In the genomic region with DNA sequence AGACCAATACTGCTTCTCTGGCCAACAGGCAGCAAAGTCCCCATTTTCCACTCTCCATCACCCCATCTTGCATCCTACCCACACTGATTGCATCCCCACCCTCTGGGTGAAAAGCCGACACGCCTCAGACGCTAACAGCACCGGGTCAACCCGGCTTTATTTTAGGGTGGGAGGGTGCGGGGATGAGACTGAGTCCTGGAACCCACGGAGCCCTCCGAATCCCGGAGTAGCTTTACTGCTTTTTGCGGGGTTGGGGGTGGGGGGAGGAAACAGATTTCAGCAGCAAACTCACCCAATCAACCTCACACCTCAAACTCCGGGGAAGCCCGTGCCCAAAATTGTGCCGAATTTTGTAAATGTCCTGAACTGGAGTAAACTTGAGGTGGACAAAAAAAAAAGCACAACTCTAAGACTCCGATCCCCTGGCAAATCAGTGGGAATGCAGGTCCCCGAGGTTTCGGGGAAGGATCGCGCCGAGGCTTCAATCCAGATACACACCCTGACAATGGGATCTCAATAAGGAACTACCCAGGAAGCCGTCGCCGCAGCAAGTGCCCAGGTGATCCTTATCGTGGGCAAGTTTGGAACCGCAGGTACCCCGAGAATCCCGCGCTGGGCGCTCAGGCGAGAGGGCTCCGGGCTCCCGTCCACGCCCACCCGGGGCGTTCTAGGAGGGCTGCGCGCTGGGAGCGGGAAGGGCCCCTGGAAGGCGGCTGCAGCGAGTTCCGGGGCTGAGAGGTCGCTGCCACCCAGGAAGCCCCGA, we compare ENCODE assay signal across 7 cellular contexts. TPM values are rescaled to one million over a fixed set of nuclear protein-coding genes. Genes with fewer than 3 reads are reported as not detected.
DNase-seq lines count a peak whose midpoint lies in the region; FAIRE-seq and TF ChIP-seq lines count a peak whose summit lies in the region.

No MANE protein-coding gene starts in this region.

- H3K9me3 ChIP-seq in NT2/D1 (ENCODE audit: insufficient read depth, low read length) (no peaks in the 10 kb centered on the region), uterus (no peaks in the 10 kb centered on the region)

- TF ChIP-seq CTCF in cardiac fibroblast (IDR thresholded peaks at IDR 0.05; ENCODE audit: low read depth, low read length) (no peak), uterus (IDR thresholded peaks at IDR 0.05) (no peak)

- no CpG with 5 or more reads among the region's 42 CpGs for WGBS in mesendoderm (ENCODE audit: extremely low coverage, insufficient coverage, low lambda C conversion rate)

- H3K27me3 ChIP-seq in NT2/D1 (ENCODE audit: insufficient read depth, insufficient read length), result peaks cover 33% of the 10 kb centered on the region
- H3K27me3 ChIP-seq in mesendoderm (ENCODE audit: insufficient read depth, low read length, poor library complexity), result peaks cover 7% of the 10 kb centered on the region
- no peaks in the 10 kb centered on the region for H3K27me3 ChIP-seq in uterus

- no peaks in the 10 kb centered on the region for H3K79me2 ChIP-seq in mesendoderm (ENCODE audit: control insufficient read depth, insufficient read depth, low read length)

- peak overlapping the region; percentile 86 for H3K56ac ChIP-seq in mesendoderm (ENCODE audit: low read length)

- peak overlapping the region; percentile 90 for H3K4me2 ChIP-seq in mesendoderm (ENCODE audit: low read length)

- peak; percentile 40 for FAIRE-seq in GM19239 (lab: Jason Lieb, UNC)

- H3K9ac ChIP-seq in NT2/D1 (ENCODE audit: insufficient read length, low read depth) (peak overlapping the region; percentile 85), mesendoderm (ENCODE audit: low read length) (peak overlapping the region; percentile 86)

- no peak overlapping the region for H2BK120ac ChIP-seq in mesendoderm (ENCODE audit: low read depth, low read length)

- DNase-seq in GM19239 (ENCODE audit: insufficient read length, low spot score), result no peak
- DNase-seq in NT2/D1 (ENCODE audit: low read depth, low spot score), result no peak
- DNase-seq in cardiac fibroblast (ENCODE audit: low read depth in 2 of 2), result peak in 1 of 2 donors; percentile 12
- peak; percentile 19 for DNase-seq in mesendoderm
- DNase-seq in uterus, result no peak
- no peak for DNase-seq in central memory CD4-positive, alpha-beta T cell
- DNase-seq in retina, result no peak

- H3K23ac ChIP-seq in mesendoderm (ENCODE audit: low read length), result no peak overlapping the region

- H3K18ac ChIP-seq in mesendoderm (ENCODE audit: low read length), result peak overlapping the region; percentile 23

- H3K4ac ChIP-seq in mesendoderm (ENCODE audit: low read depth, low read length), result no peak overlapping the region

- no peak overlapping the region for H4K8ac ChIP-seq in mesendoderm (ENCODE audit: low read depth, low read length)

- H3K4me3 ChIP-seq in NT2/D1 (ENCODE audit: insufficient read length, low read depth) (peak overlapping the region; percentile 71), cardiac fibroblast (replicated peaks in 1 of 2; ENCODE audit: low read depth in 2 of 2, low read length in 2 of 2) (peak overlapping the region; percentile 79 to 83), mesendoderm (ENCODE audit: low read length) (peak overlapping the region; percentile 63), uterus (peak overlapping the region; percentile 44 to 60)

- H3K27ac ChIP-seq in mesendoderm (ENCODE audit: low read depth, low read length), result no peak overlapping the region
- H3K27ac ChIP-seq in uterus, result peak overlapping the region; percentile 67 to 70

- no peak overlapping the region for H2BK5ac ChIP-seq in mesendoderm (ENCODE audit: low read length)

- H3K4me1 ChIP-seq in NT2/D1 (ENCODE audit: insufficient read depth, insufficient read length) (no peaks in the 10 kb centered on the region), mesendoderm (ENCODE audit: control insufficient read depth, low read depth, low read length) (no peaks in the 10 kb centered on the region), uterus (no peaks in the 10 kb centered on the region)

- no peak overlapping the region for H2AK5ac ChIP-seq in mesendoderm (ENCODE audit: low read length)

- intact Hi-C loops in uterus (cut with DNase I; ENCODE audit: low total_unique reads), result no loop called here

- no peak for TF ChIP-seq POLR2A in uterus (IDR thresholded peaks at IDR 0.05)

- no peak overlapping the region for H4K5ac ChIP-seq in mesendoderm (ENCODE audit: low read length)

- no peaks in the 10 kb centered on the region for H3K79me1 ChIP-seq in mesendoderm (ENCODE audit: low read length)

- no peak overlapping the region for H2BK15ac ChIP-seq in mesendoderm (replicated peaks; ENCODE audit: low read depth)

- H3K36me3 ChIP-seq in NT2/D1 (ENCODE audit: insufficient read depth, insufficient read length, low read length), result no peaks in the 10 kb centered on the region
- no peaks in the 10 kb centered on the region for H3K36me3 ChIP-seq in mesendoderm (ENCODE audit: control insufficient read depth, insufficient read depth, low read length)
- no peaks in the 10 kb centered on the region for H3K36me3 ChIP-seq in uterus

RNA-seq across cellular contexts. Expression of a gene that starts 1.1 kb away (rescaled TPM):
- polyA plus RNA-seq in mesendoderm (2013, experiment 1 of 2), result 7.2 TPM
- polyA plus RNA-seq in mesendoderm (2013, experiment 2 of 2), result 8.2 TPM
- 10 to 100 TPM in 1 of 4 donors, 1 to 10 TPM in 3; 3.2 to 10.6 (median 4.1) TPM for total RNA-seq in uterus
